1 cellular context compared by ENCODE assay signal in the genomic region with DNA sequence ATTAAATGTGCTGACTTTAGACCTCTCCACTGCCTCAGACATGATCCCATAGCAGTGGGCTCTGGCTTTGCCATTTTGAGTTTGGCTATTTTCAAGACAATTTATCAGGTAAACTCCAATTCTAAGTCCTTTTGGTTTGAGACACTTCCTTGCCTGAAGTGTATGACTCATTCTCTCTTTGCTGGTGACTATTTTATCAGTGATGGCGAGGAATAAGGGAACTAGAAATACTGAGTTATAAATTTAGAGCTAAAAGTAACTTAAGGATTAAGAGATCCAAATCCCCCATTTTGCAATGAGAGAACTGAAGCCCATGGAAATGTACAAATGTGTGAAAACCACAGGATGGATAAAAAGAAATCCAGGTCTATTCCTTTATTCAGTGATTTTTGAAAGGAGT.
TF ChIP-seq lines count a peak whose summit lies in the region.

No MANE protein-coding gene starts in this region.

TF ChIP-seq in K562, 482 proteins besides CTCF, POLR2A, EP300 and RAD21 (continued from another document):
- TF ChIP-seq, protein P1, sequence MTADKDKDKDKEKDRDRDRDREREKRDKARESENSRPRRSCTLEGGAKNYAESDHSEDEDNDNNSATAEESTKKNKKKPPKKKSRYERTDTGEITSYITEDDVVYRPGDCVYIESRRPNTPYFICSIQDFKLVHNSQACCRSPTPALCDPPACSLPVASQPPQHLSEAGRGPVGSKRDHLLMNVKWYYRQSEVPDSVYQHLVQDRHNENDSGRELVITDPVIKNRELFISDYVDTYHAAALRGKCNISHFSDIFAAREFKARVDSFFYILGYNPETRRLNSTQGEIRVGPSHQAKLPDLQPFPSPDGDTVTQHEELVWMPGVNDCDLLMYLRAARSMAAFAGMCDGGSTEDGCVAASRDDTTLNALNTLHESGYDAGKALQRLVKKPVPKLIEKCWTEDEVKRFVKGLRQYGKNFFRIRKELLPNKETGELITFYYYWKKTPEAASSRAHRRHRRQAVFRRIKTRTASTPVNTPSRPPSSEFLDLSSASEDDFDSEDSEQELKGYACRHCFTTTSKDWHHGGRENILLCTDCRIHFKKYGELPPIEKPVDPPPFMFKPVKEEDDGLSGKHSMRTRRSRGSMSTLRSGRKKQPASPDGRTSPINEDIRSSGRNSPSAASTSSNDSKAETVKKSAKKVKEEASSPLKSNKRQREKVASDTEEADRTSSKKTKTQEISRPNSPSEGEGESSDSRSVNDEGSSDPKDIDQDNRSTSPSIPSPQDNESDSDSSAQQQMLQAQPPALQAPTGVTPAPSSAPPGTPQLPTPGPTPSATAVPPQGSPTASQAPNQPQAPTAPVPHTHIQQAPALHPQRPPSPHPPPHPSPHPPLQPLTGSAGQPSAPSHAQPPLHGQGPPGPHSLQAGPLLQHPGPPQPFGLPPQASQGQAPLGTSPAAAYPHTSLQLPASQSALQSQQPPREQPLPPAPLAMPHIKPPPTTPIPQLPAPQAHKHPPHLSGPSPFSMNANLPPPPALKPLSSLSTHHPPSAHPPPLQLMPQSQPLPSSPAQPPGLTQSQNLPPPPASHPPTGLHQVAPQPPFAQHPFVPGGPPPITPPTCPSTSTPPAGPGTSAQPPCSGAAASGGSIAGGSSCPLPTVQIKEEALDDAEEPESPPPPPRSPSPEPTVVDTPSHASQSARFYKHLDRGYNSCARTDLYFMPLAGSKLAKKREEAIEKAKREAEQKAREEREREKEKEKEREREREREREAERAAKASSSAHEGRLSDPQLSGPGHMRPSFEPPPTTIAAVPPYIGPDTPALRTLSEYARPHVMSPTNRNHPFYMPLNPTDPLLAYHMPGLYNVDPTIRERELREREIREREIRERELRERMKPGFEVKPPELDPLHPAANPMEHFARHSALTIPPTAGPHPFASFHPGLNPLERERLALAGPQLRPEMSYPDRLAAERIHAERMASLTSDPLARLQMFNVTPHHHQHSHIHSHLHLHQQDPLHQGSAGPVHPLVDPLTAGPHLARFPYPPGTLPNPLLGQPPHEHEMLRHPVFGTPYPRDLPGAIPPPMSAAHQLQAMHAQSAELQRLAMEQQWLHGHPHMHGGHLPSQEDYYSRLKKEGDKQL (CRISPR knock-in tag; IDR thresholded peaks at IDR 0.05; ENCODE audit: borderline replicate concordance): no peak
- TF ChIP-seq KAT8 (IDR thresholded peaks at IDR 0.05; ENCODE audit: low read depth) (no peak), ZNF507 (tag; conservative IDR thresholded peaks at IDR 0.05) (no peak), ZNF780A (CRISPR knock-in tag; IDR thresholded peaks at IDR 0.05) (no peak), NR2C1 (IDR thresholded peaks at IDR 0.05) (no peak), NR2C1 (tag; IDR thresholded peaks at IDR 0.05) (no peak), MECOM (CRISPR knock-in tag; IDR thresholded peaks at IDR 0.05) (no peak)
- TF ChIP-seq, protein P2, sequence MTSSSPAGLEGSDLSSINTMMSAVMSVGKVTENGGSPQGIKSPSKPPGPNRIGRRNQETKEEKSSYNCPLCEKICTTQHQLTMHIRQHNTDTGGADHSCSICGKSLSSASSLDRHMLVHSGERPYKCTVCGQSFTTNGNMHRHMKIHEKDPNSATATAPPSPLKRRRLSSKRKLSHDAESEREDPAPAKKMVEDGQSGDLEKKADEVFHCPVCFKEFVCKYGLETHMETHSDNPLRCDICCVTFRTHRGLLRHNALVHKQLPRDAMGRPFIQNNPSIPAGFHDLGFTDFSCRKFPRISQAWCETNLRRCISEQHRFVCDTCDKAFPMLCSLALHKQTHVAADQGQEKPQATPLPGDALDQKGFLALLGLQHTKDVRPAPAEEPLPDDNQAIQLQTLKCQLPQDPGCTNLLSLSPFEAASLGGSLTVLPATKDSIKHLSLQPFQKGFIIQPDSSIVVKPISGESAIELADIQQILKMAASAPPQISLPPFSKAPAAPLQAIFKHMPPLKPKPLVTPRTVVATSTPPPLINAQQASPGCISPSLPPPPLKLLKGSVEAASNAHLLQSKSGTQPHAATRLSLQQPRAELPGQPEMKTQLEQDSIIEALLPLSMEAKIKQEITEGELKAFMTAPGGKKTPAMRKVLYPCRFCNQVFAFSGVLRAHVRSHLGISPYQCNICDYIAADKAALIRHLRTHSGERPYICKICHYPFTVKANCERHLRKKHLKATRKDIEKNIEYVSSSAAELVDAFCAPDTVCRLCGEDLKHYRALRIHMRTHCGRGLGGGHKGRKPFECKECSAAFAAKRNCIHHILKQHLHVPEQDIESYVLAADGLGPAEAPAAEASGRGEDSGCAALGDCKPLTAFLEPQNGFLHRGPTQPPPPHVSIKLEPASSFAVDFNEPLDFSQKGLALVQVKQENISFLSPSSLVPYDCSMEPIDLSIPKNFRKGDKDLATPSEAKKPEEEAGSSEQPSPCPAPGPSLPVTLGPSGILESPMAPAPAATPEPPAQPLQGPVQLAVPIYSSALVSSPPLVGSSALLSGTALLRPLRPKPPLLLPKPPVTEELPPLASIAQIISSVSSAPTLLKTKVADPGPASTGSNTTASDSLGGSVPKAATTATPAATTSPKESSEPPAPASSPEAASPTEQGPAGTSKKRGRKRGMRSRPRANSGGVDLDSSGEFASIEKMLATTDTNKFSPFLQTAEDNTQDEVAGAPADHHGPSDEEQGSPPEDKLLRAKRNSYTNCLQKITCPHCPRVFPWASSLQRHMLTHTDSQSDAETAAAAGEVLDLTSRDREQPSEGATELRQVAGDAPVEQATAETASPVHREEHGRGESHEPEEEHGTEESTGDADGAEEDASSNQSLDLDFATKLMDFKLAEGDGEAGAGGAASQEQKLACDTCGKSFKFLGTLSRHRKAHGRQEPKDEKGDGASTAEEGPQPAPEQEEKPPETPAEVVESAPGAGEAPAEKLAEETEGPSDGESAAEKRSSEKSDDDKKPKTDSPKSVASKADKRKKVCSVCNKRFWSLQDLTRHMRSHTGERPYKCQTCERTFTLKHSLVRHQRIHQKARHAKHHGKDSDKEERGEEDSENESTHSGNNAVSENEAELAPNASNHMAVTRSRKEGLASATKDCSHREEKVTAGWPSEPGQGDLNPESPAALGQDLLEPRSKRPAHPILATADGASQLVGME (CRISPR knock-in tag; IDR thresholded peaks at IDR 0.05): no peak
